1 cellular context compared by ENCODE assay signal in the genomic region with DNA sequence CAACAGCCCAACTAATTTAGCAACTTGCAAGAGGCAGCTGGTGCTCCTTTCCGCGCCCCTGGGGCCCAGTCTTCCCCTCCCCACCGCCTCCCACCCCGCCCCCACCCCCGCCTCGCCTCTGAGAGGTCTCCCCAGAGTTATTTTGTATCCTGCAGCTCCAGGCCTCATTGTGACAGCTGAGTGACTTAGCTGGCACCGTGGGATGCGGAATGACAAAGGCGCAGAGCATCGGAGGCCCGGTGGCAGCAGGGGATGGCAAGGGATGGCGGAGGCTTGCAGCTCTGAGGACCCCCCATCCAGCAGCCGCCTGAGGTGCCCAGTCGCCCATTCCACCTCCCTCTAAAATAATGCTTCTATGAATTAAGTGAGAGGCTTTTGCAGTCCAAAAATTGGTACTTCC.
TF ChIP-seq lines count a peak whose summit lies in the region.

No MANE protein-coding gene starts in this region.

TF ChIP-seq in WTC11, 78 proteins besides CTCF, POLR2A, EP300 and RAD21 (continued from another document):
- TF ChIP-seq, protein P1, sequence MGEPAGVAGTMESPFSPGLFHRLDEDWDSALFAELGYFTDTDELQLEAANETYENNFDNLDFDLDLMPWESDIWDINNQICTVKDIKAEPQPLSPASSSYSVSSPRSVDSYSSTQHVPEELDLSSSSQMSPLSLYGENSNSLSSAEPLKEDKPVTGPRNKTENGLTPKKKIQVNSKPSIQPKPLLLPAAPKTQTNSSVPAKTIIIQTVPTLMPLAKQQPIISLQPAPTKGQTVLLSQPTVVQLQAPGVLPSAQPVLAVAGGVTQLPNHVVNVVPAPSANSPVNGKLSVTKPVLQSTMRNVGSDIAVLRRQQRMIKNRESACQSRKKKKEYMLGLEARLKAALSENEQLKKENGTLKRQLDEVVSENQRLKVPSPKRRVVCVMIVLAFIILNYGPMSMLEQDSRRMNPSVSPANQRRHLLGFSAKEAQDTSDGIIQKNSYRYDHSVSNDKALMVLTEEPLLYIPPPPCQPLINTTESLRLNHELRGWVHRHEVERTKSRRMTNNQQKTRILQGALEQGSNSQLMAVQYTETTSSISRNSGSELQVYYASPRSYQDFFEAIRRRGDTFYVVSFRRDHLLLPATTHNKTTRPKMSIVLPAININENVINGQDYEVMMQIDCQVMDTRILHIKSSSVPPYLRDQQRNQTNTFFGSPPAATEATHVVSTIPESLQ (CRISPR knock-in tag; IDR thresholded peaks at IDR 0.05): no peak
- TF ChIP-seq, protein P2, sequence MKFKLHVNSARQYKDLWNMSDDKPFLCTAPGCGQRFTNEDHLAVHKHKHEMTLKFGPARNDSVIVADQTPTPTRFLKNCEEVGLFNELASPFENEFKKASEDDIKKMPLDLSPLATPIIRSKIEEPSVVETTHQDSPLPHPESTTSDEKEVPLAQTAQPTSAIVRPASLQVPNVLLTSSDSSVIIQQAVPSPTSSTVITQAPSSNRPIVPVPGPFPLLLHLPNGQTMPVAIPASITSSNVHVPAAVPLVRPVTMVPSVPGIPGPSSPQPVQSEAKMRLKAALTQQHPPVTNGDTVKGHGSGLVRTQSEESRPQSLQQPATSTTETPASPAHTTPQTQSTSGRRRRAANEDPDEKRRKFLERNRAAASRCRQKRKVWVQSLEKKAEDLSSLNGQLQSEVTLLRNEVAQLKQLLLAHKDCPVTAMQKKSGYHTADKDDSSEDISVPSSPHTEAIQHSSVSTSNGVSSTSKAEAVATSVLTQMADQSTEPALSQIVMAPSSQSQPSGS (CRISPR knock-in tag; IDR thresholded peaks at IDR 0.05; ENCODE audit: borderline replicate concordance, low read depth): no peak
- TF ChIP-seq PRRX2 (CRISPR knock-in tag; IDR thresholded peaks at IDR 0.05): no peak
- no peak for TF ChIP-seq IRF2 (CRISPR knock-in tag; IDR thresholded peaks at IDR 0.05; ENCODE audit: borderline replicate concordance, low read depth)
- TF ChIP-seq, protein P3, sequence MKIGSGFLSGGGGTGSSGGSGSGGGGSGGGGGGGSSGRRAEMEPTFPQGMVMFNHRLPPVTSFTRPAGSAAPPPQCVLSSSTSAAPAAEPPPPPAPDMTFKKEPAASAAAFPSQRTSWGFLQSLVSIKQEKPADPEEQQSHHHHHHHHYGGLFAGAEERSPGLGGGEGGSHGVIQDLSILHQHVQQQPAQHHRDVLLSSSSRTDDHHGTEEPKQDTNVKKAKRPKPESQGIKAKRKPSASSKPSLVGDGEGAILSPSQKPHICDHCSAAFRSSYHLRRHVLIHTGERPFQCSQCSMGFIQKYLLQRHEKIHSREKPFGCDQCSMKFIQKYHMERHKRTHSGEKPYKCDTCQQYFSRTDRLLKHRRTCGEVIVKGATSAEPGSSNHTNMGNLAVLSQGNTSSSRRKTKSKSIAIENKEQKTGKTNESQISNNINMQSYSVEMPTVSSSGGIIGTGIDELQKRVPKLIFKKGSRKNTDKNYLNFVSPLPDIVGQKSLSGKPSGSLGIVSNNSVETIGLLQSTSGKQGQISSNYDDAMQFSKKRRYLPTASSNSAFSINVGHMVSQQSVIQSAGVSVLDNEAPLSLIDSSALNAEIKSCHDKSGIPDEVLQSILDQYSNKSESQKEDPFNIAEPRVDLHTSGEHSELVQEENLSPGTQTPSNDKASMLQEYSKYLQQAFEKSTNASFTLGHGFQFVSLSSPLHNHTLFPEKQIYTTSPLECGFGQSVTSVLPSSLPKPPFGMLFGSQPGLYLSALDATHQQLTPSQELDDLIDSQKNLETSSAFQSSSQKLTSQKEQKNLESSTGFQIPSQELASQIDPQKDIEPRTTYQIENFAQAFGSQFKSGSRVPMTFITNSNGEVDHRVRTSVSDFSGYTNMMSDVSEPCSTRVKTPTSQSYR (CRISPR knock-in tag; IDR thresholded peaks at IDR 0.05): no peak
